8 cellular contexts compared by ENCODE assay signal in genomic region chr13:42405665-42406390, GRCh38.
A peak's percentile ranks its signal among the peaks of the same experiment; 100 is the strongest.
DNase-seq lines count a peak whose midpoint lies in the region; ATAC-seq lines count a peak whose summit lies in the region.

No MANE protein-coding gene starts in this region.

- H3K9me3 ChIP-seq in MG63: no peaks in the 10 kb centered on the region

- H3K27me3 ChIP-seq in MG63: no peaks in the 10 kb centered on the region

- intact Hi-C loops in Right ventricle myocardium inferior (cut with DNase I): no loop called here

- H3K36me3 ChIP-seq in MG63: no peaks in the 10 kb centered on the region

- peak; percentile 51 for DNase-seq in MG63
- DNase-seq in dermis blood vessel endothelial cell: peak; percentile 52
- no peak for DNase-seq in NCI-H146 treated with DMSO at 0.1 percent for 48 hours (lab: John Stamatoyannopoulos, UW; ENCODE audit: unreplicated experiment)
- DNase-seq in NOMO-1 (lab: John Stamatoyannopoulos, UW; ENCODE audit: unreplicated experiment in 2 of 2): no peak
- DNase-seq in SKM-1 treated with dmso at 0.1 percent for 144 hours (lab: John Stamatoyannopoulos, UW; ENCODE audit: unreplicated experiment): no peak
- DNase-seq in Right ventricle myocardium inferior (ENCODE audit: missing footprints): no peak

- H3K4me3 ChIP-seq in GM08714 (ENCODE audit: low read length) (peak overlapping the region; percentile 35; the same call in 1 of the 2 replicates), MG63 (no peak overlapping the region)

- ATAC-seq in GM21717 (IDR thresholded peaks at IDR 0.05; ENCODE audit: unreplicated experiment) (peak; percentile 82), Right ventricle myocardium inferior (no peak)

Comparison
In these comparisons a context has a peak if more than half of its experiments do, and no peak if none do; other contexts are left out.
1. DNase-seq: peak in MG63 (single experiment) and dermis blood vessel endothelial cell (single experiment); none in NCI-H146 treated with DMSO at 0.1 percent for 48 hours (single experiment), NOMO-1 (0 of 2), SKM-1 treated with dmso at 0.1 percent for 144 hours (single experiment) and Right ventricle myocardium inferior (single experiment).